8 cellular contexts compared by ENCODE assay signal in genomic region chr9:126704157-126704941, GRCh38.
DNase-seq lines count a peak whose midpoint lies in the region; ATAC-seq, FAIRE-seq and TF ChIP-seq lines count a peak whose summit lies in the region.

No MANE protein-coding gene starts in this region.

- H3K4me3 Mint-ChIP-seq in brain: peak overlapping the region; percentile 20 to 80 (median 74)
- peak overlapping the region in 6 of 10 donors; percentile 7 to 79 (median 58) for H3K4me3 Mint-ChIP-seq in naive thymus-derived CD4-positive, alpha-beta T cell

- POLR2A ChIA-PET in naive thymus-derived CD4-positive, alpha-beta T cell (lab: Charles Lee): interaction anchor here (2.3 kb wide), 1 partner anchor 77 kb away, joined by 10 read pairs; no protein-coding TSS in a partner anchor

- H2AFZ ChIP-seq in OCI-LY3 (ENCODE audit: low read depth, low read length): no peak overlapping the region

- H3K27me3 ChIP-seq in OCI-LY3 (ENCODE audit: low read depth, low read length): peaks cover 29% of the 10 kb centered on the region
- no peaks in the 10 kb centered on the region for H3K27me3 ChIP-seq in naive thymus-derived CD4-positive, alpha-beta T cell (ENCODE audit: control insufficient read depth in 2 of 2, insufficient read depth in 2 of 2, low read length in 2 of 2)

- TF ChIP-seq CTCF in OCI-LY3 (IDR thresholded peaks at IDR 0.05; ENCODE audit: low read depth, low read length) (no peak), brain (conservative IDR thresholded peaks at IDR 0.05) (no peak)

- peak in 1 of 9 donors; percentile 54 for DNase-seq in naive thymus-derived CD4-positive, alpha-beta T cell
- DNase-seq in cortex of kidney (lab: John Stamatoyannopoulos, UW): no peak

- H3K4me2 ChIP-seq in OCI-LY3 (ENCODE audit: low read length): peak overlapping the region; percentile 86; the same call in 1 of the 2 replicates

- H3K79me2 ChIP-seq in OCI-LY3 (ENCODE audit: low read length): no peaks in the 10 kb centered on the region

- peak; percentile 89 for FAIRE-seq in G401.6 (lab: Jason Lieb, UNC)

- no peak overlapping the region for H3K4me3 ChIP-seq in OCI-LY3 (ENCODE audit: low read length)
- no peak overlapping the region for H3K4me3 ChIP-seq in naive thymus-derived CD4-positive, alpha-beta T cell (ENCODE audit: low read length)

- no peaks in the 10 kb centered on the region for H3K36me3 Mint-ChIP-seq in brain
- H3K36me3 Mint-ChIP-seq in naive thymus-derived CD4-positive, alpha-beta T cell: no peaks in the 10 kb centered on the region

- H3K27ac Mint-ChIP-seq in brain: peak overlapping the region in 3 of 5 experiments; percentile 43 to 82 (median 67)
- peak overlapping the region in 3 of 9 donors; percentile 64 to 85 (median 68) for H3K27ac Mint-ChIP-seq in naive thymus-derived CD4-positive, alpha-beta T cell

- peaks cover 0 to 9% (median 0%) of the 10 kb centered on the region in 5 experiments for H3K9me3 Mint-ChIP-seq in brain
- H3K9me3 Mint-ChIP-seq in naive thymus-derived CD4-positive, alpha-beta T cell: no peaks in the 10 kb centered on the region

- CTCF ChIA-PET in naive thymus-derived CD4-positive, alpha-beta T cell (lab: Charles Lee): interaction anchor here (0.7 to 10.5 kb wide), 5 partner anchors 15 to 138 kb away, joined by 3 to 244 read pairs (median 4); no protein-coding TSS in a partner anchor

- H3K9ac ChIP-seq in OCI-LY3 (ENCODE audit: low read length): no peak overlapping the region

- H4K20me1 ChIP-seq in OCI-LY3 (ENCODE audit: insufficient read depth, low read length): no peaks in the 10 kb centered on the region

- peaks cover 16% of the 10 kb centered on the region for H3K4me1 ChIP-seq in OCI-LY3 (ENCODE audit: low read length)
- peaks cover 3 to 10% of the 10 kb centered on the region in 2 donors for H3K4me1 ChIP-seq in naive thymus-derived CD4-positive, alpha-beta T cell (ENCODE audit: control insufficient read depth in 2 of 2, insufficient read depth in 2 of 2, low read length in 2 of 2)

- ATAC-seq in naive thymus-derived CD4-positive, alpha-beta T cell: no peak
- ATAC-seq in HG03521 (IDR thresholded peaks at IDR 0.05; ENCODE audit: unreplicated experiment): no peak
- no peak for ATAC-seq in GM21367 (IDR thresholded peaks at IDR 0.05; ENCODE audit: unreplicated experiment)
- ATAC-seq in GM18861 (IDR thresholded peaks at IDR 0.05; ENCODE audit: unreplicated experiment): no peak

- no peaks in the 10 kb centered on the region for H3K36me3 ChIP-seq in OCI-LY3 (replicated peaks; ENCODE audit: low read depth, low read length)
- H3K36me3 ChIP-seq in naive thymus-derived CD4-positive, alpha-beta T cell (ENCODE audit: control insufficient read depth in 2 of 3, insufficient read depth in 3 of 3, low read length in 3 of 3): no peaks in the 10 kb centered on the region

- peaks cover 55% of the 10 kb centered on the region for H3K27me3 Mint-ChIP-seq in brain
- peaks cover 13 to 35% (median 26%) of the 10 kb centered on the region in 5 donors for H3K27me3 Mint-ChIP-seq in naive thymus-derived CD4-positive, alpha-beta T cell

- intact Hi-C loops in naive thymus-derived CD4-positive, alpha-beta T cell (cut with micrococcal nuclease): no loop called here

- H3K27ac ChIP-seq in OCI-LY3 (ENCODE audit: low read length): no peak overlapping the region
- H3K27ac ChIP-seq in naive thymus-derived CD4-positive, alpha-beta T cell (ENCODE audit: low read depth, low read length): no peak overlapping the region

- peaks cover 15% of the 10 kb centered on the region for H3K4me1 Mint-ChIP-seq in brain
- H3K4me1 Mint-ChIP-seq in naive thymus-derived CD4-positive, alpha-beta T cell: peaks cover 10 to 23% (median 22%) of the 10 kb centered on the region in 7 donors

- no peaks in the 10 kb centered on the region for H3K9me3 ChIP-seq in OCI-LY3 (ENCODE audit: insufficient read depth, low read length)
- no peaks in the 10 kb centered on the region for H3K9me3 ChIP-seq in naive thymus-derived CD4-positive, alpha-beta T cell (ENCODE audit: control insufficient read depth in 2 of 3, low read length in 3 of 3)
